Comparison of ENCODE assay signal across 7 cellular contexts in the genomic region with DNA sequence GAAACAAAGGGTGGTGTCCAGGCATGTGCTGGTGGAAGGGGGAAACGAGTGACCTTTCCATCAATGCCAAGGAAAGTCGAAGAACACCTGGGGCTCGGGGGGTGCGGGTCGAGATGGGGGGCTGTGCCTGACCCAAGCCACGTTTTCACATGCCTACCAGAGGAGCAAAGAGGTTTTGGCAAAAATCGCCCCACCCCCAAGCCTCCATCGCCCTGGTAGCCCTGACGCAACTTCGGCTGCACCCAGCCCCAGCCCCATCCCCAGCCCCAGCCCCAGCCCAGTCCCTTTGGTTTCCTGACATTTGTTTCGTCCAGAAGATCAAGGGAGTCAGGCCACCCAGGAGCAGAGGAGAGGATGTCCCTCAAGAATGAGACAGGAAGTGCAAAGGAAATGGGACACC.
DNase-seq lines count a peak whose midpoint lies in the region; ATAC-seq, FAIRE-seq and TF ChIP-seq lines count a peak whose summit lies in the region.
"Not testable (repeated sequence)": the region's sequence is repeated elsewhere in the genome, so short reads cannot be mapped to it uniquely, and the experiment has no call there.

No MANE protein-coding gene starts in this region.

- not testable (repeated sequence) for H3K36me3 Mint-ChIP-seq in activated CD8-positive, alpha-beta memory T cell treated with anti-CD3 and anti-CD28 coated beads, Interleukin-2, amount 10 ng/mL, durations not matched to agents 7 days and 5 days; endothelial cell (ENCODE audit: low read depth, unreplicated experiment)

- H3K4me3 Mint-ChIP-seq in activated CD8-positive, alpha-beta memory T cell treated with anti-CD3 and anti-CD28 coated beads, Interleukin-2, amount 10 ng/mL, durations not matched to agents 7 days and 5 days; endothelial cell (ENCODE audit: unreplicated experiment): not testable (repeated sequence)

- CTCF ChIA-PET in activated CD8-positive, alpha-beta memory T cell treated with anti-CD3 and anti-CD28 coated beads, Interleukin-2, amount 10 ng/mL, durations not matched to agents 7 days and 5 days (lab: Charles Lee), result not testable (repeated sequence)

- H3K9me3 ChIP-seq in pancreas, result not testable (repeated sequence)

- not testable (repeated sequence) for H3K36me3 ChIP-seq in pancreas

- not testable (repeated sequence) for H3K27ac Mint-ChIP-seq in activated CD8-positive, alpha-beta memory T cell treated with anti-CD3 and anti-CD28 coated beads, Interleukin-2, amount 10 ng/mL, durations not matched to agents 7 days and 5 days; endothelial cell (ENCODE audit: unreplicated experiment)

- H3K4me3 ChIP-seq in pancreas, result peak overlapping the region in 1 of 4 donors; percentile 30

- WGBS in pancreas, 2 donors, result 0 to 7% methylated on average over 4 to 6 of the region's 11 CpGs

- H3K27me3 ChIP-seq in pancreas, result not testable (repeated sequence)

- DNase-seq in T-helper 9 cell (peak; percentile 17), endothelial cell (ENCODE audit: low spot score) (peak; percentile 23), left lobe of liver (ENCODE audit: low spot score) (peak; percentile 46), pancreas (peak; percentile 11 to 67 (median 54))
- peak; percentile 70 for DNase-seq in activated CD8-positive, alpha-beta memory T cell treated with anti-CD3 and anti-CD28 coated beads, Interleukin-2, amount 10 ng/mL, durations not matched to agents 7 days and 5 days
- peak; percentile 57 for DNase-seq in activated naive CD4-positive, alpha-beta T cell treated with anti-CD3 and anti-CD28 coated beads, Interleukin-2, amount 50 U/mL, for 16 hours
- peak; percentile 13 to 27 for DNase-seq in stimulated activated CD8-positive, alpha-beta memory T cell treated with anti-CD3 and anti-CD28 coated beads, Interleukin-2, amount 100 ng/mL, for 48 hours (ENCODE audit: low read depth in 2 of 2)

- not testable (repeated sequence) for TF ChIP-seq CTCF in endothelial cell (IDR thresholded peaks at IDR 0.05; ENCODE audit: unreplicated experiment); pancreas (IDR thresholded peaks at IDR 0.05)

- not testable (repeated sequence) for H3K27me3 Mint-ChIP-seq in activated CD8-positive, alpha-beta memory T cell treated with anti-CD3 and anti-CD28 coated beads, Interleukin-2, amount 10 ng/mL, durations not matched to agents 7 days and 5 days; endothelial cell (ENCODE audit: unreplicated experiment)

- intact Hi-C loops in pancreas (cut with DNase I), result not testable (repeated sequence)

- not testable (repeated sequence) for H3K27ac ChIP-seq in pancreas

- H3K4me1 Mint-ChIP-seq in activated CD8-positive, alpha-beta memory T cell treated with anti-CD3 and anti-CD28 coated beads, Interleukin-2, amount 10 ng/mL, durations not matched to agents 7 days and 5 days; endothelial cell (ENCODE audit: unreplicated experiment): not testable (repeated sequence)

- not testable (repeated sequence) for H3K9me3 Mint-ChIP-seq in activated CD8-positive, alpha-beta memory T cell treated with anti-CD3 and anti-CD28 coated beads, Interleukin-2, amount 10 ng/mL, durations not matched to agents 7 days and 5 days (ENCODE audit: low read depth); endothelial cell (ENCODE audit: unreplicated experiment)

- FAIRE-seq in pancreas (lab: Jason Lieb, UNC), result not testable (repeated sequence)

- ATAC-seq in activated CD8-positive, alpha-beta memory T cell treated with anti-CD3 and anti-CD28 coated beads, Interleukin-2, amount 10 ng/mL, durations not matched to agents 7 days and 5 days; left lobe of liver: not testable (repeated sequence)
- peak in 3 of 4 donors; percentile 40 to 46 (median 45) for ATAC-seq in pancreas

- not testable (repeated sequence) for H3K4me1 ChIP-seq in pancreas

Comparison
In these comparisons a context has a peak if more than half of its experiments do, and no peak if none do; other contexts are left out.
1. DNase-seq: peak in every context shown above with its lines; median percentile 70 in activated CD8-positive, alpha-beta memory T cell treated with anti-CD3 and anti-CD28 coated beads, Interleukin-2, amount 10 ng/mL, durations not matched to agents 7 days and 5 days; 57 in activated naive CD4-positive, alpha-beta T cell treated with anti-CD3 and anti-CD28 coated beads, Interleukin-2, amount 50 U/mL, for 16 hours; 54 in pancreas; 46 in left lobe of liver; 23 in endothelial cell; 20 in stimulated activated CD8-positive, alpha-beta memory T cell treated with anti-CD3 and anti-CD28 coated beads, Interleukin-2, amount 100 ng/mL, for 48 hours; 17 in T-helper 9 cell.